9 cellular contexts compared by ENCODE assay signal in genomic region chr10:13658864-13659685, GRCh38.
DNase-seq lines count a peak whose midpoint lies in the region; ATAC-seq and TF ChIP-seq lines count a peak whose summit lies in the region.
"Had no signal": no experiment of that assay in that cellular context is flagged by ENCODE, and none has a peak within 500 bp of the region (broad histone marks: within the 10 kb centered on the region; RNA-seq: fewer than 3 reads in every experiment).

No MANE protein-coding gene starts in this region.

- no peak overlapping the region for H3K4me3 ChIP-seq in uterus

- no peaks in the 10 kb centered on the region for H3K27me3 ChIP-seq in uterus

- no peaks in the 10 kb centered on the region for H3K4me1 ChIP-seq in uterus

- H3K27ac ChIP-seq in uterus, result peak overlapping the region; percentile 5 to 14

- DNase-seq in Right ventricle myocardium inferior (ENCODE audit: missing footprints) (peak; percentile 83), cardiac septum (ENCODE audit: low spot score) (no peak), dermis blood vessel endothelial cell (peak; percentile 64), medulla oblongata (ENCODE audit: extremely low spot score) (peak; percentile 67), uterus (peak in 1 of 2 donors; percentile 26), NCI-H187 (lab: John Stamatoyannopoulos, UW) (no peak), NCI-H2107 (lab: John Stamatoyannopoulos, UW) (no peak)
- DNase-seq: amniotic stem cell had no signal

- no peak for TF ChIP-seq CTCF in uterus (IDR thresholded peaks at IDR 0.05)

- no peak for TF ChIP-seq POLR2A in uterus (IDR thresholded peaks at IDR 0.05)

- H3K9me3 ChIP-seq in uterus, result no peaks in the 10 kb centered on the region

- intact Hi-C loops in Right ventricle myocardium inferior (cut with DNase I), result loop anchor here (5.0 kb wide), 1 partner anchor 433 kb away; no protein-coding TSS in a partner anchor
- intact Hi-C loops in cardiac septum (cut with DNase I), result no loop called here
- intact Hi-C loops in uterus (cut with DNase I; ENCODE audit: low total_unique reads), result no loop called here

- no peaks in the 10 kb centered on the region for H3K36me3 ChIP-seq in uterus

- ATAC-seq in Right ventricle myocardium inferior (peak; percentile 53), GM19324 (IDR thresholded peaks at IDR 0.05; ENCODE audit: low FRiP score, unreplicated experiment) (no peak)

Comparison
In these comparisons a context has a peak if more than half of its experiments do, and no peak if none do; other contexts are left out.
1. DNase-seq: peak in Right ventricle myocardium inferior (single experiment), dermis blood vessel endothelial cell (single experiment) and medulla oblongata (single experiment); none in cardiac septum (single experiment), NCI-H187 (0 of 2) and NCI-H2107 (single experiment).